ENCODE assay signal across 20 cellular contexts in the genomic region with DNA sequence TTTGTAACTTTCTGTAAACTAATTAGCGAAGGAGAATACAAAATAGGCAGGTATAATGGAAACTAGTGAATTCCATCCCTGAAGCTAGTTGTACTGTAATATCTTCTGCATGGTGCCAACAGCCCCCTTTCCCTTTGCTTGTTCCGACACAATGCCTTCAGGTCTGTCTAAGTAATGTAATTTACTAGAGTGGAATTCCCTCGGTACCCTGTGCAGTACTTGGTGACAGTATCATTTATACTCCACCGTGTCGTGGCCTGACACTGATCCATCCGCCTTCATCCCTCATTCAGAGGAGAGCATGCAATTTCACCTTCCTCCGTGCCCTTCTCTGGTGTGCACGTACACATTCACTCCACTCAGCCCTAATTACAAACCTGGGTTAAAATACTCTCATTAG.
"Had no signal": no experiment of that assay in that cellular context is flagged by ENCODE, and none has a peak within 500 bp of the region (broad histone marks: within the 10 kb centered on the region; RNA-seq: fewer than 3 reads in every experiment).

No MANE protein-coding gene starts in this region.

- H3K27me3 Mint-ChIP-seq: memory B cell, naive B cell had no signal

- H3K27ac ChIP-seq: esophagus muscularis mucosa, gastroesophageal sphincter, heart left ventricle, ovary, psoas muscle, SK-N-MC, skin epidermis, upper lobe of right lung, WERI-Rb-1 had no signal

- H3K4me3 ChIP-seq: esophagus muscularis mucosa, gastroesophageal sphincter, heart left ventricle, mucosa of descending colon, ovary, psoas muscle, SK-N-MC, skin epidermis, upper lobe of right lung had no signal

- H3K27me3 ChIP-seq: esophagus muscularis mucosa, gastroesophageal sphincter, heart left ventricle, ovary, upper lobe of right lung had no signal

- H3K9me3 ChIP-seq: esophagus muscularis mucosa, gastroesophageal sphincter, heart left ventricle, mucosa of descending colon, ovary, psoas muscle, upper lobe of right lung had no signal

- H3K27ac Mint-ChIP-seq: memory B cell had no signal

- H3K36me3 ChIP-seq: esophagus muscularis mucosa, gastroesophageal sphincter, heart left ventricle, ovary, upper lobe of right lung, WERI-Rb-1 had no signal

- H3K9me3 Mint-ChIP-seq: memory B cell, naive B cell had no signal

- H3K4me3 Mint-ChIP-seq: memory B cell, naive B cell had no signal

- DNase-seq: activated CD4-positive, alpha-beta T cell treated with anti-CD3 and anti-CD28 coated beads for 1 hour; activated CD8-positive, alpha-beta memory T cell treated with anti-CD3 and anti-CD28 coated beads for 24 hours; activated CD8-positive, alpha-beta memory T cell treated with anti-CD3 and anti-CD28 coated beads, Interleukin-2, amount 50 U/mL, for 48 hours; activated gamma-delta T cell; dermis blood vessel endothelial cell; effector memory CD4-positive, alpha-beta T cell; heart left ventricle; left ventricle myocardium superior; mucosa of descending colon; naive B cell; ovary; psoas muscle; right cardiac atrium; upper lobe of right lung; WERI-Rb-1 had no signal

- H3K4me1 ChIP-seq: esophagus muscularis mucosa, gastroesophageal sphincter, upper lobe of right lung had no signal

- ATAC-seq: gastroesophageal sphincter, heart left ventricle, left ventricle myocardium superior, mucosa of descending colon, psoas muscle, right cardiac atrium, upper lobe of right lung had no signal
